Comparison of ENCODE assay signal across 22 cellular contexts in genomic region chr18:44914028-44914427, GRCh38.
DNase-seq lines count a peak whose midpoint lies in the region; ATAC-seq, FAIRE-seq and TF ChIP-seq lines count a peak whose summit lies in the region.
"Had no signal": no experiment of that assay in that cellular context is flagged by ENCODE, and none has a peak within 500 bp of the region (broad histone marks: within the 10 kb centered on the region; RNA-seq: fewer than 3 reads in every experiment).

No MANE protein-coding gene starts in this region.

- no peak overlapping the region for H3K4me2 ChIP-seq in mammary epithelial cell (ENCODE audit: insufficient read depth, low read depth, low read length)

- H3K9ac ChIP-seq in mammary epithelial cell (ENCODE audit: insufficient read depth, low read length), result no peak overlapping the region

- intact Hi-C loops in mammary epithelial cell (cut with micrococcal nuclease) (no loop called here), MCF 10A (cut with micrococcal nuclease) (no loop called here), A673 (cut with micrococcal nuclease; ENCODE audit: unreplicated experiment) (no loop called here), right cardiac atrium (cut with DNase I) (no loop called here)

- in situ Hi-C loops in mammary epithelial cell (cut with MboI; ENCODE audit: low sequenced_read_pairs in 2 of 2), result loop anchor here in 1 of 2 donors (25.0 kb wide), 1 partner anchor 298 kb away; no protein-coding TSS in a partner anchor

- no peak overlapping the region for H3K4me3 Mint-ChIP-seq in MCF 10A (ENCODE audit: unreplicated experiment)
- H3K4me3 Mint-ChIP-seq: B cell; CD4-positive, CD25-positive, alpha-beta regulatory T cell; CD8-positive, alpha-beta memory T cell; HFFc6 had no signal

- H3K27ac ChIP-seq in mammary epithelial cell (ENCODE audit: insufficient read depth, low read depth, low read length), result peak overlapping the region; percentile 54
- peak overlapping the region; percentile 78 for H3K27ac ChIP-seq in foreskin keratinocyte
- H3K27ac ChIP-seq in A673 (ENCODE audit: low read depth, low read length, poor library complexity, severe bottlenecking), result no peak overlapping the region
- H3K27ac ChIP-seq in right cardiac atrium (ENCODE audit: low read length), result no peak overlapping the region

- BruUV-seq in mammary epithelial cell (replicated peaks; lab: Mats Ljungman, UMichigan) (no TSS peak), MCF 10A (replicated peaks; lab: Mats Ljungman, UMichigan) (no TSS peak), A673 (replicated peaks; lab: Mats Ljungman, UMichigan) (no TSS peak)

- no peaks in the 10 kb centered on the region for H3K9me3 Mint-ChIP-seq in MCF 10A (ENCODE audit: unreplicated experiment)
- H3K9me3 Mint-ChIP-seq: CD4-positive, CD25-positive, alpha-beta regulatory T cell; CD8-positive, alpha-beta memory T cell; IgD-negative memory B cell had no signal

- H3K4me1 ChIP-seq in mammary epithelial cell (ENCODE audit: insufficient read depth, low read length), result peaks cover 28% of the 10 kb centered on the region
- H3K4me1 ChIP-seq in foreskin keratinocyte, result peaks cover 4% of the 10 kb centered on the region
- no peaks in the 10 kb centered on the region for H3K4me1 ChIP-seq in A673 (ENCODE audit: insufficient read depth, low read length, poor library complexity, severe bottlenecking)
- peaks cover 8% of the 10 kb centered on the region for H3K4me1 ChIP-seq in right cardiac atrium (ENCODE audit: control insufficient read depth, insufficient read depth, low read length)

- H3K36me3 Mint-ChIP-seq in MCF 10A (ENCODE audit: insufficient read depth, unreplicated experiment), result no peaks in the 10 kb centered on the region
- H3K36me3 Mint-ChIP-seq: CD4-positive, CD25-positive, alpha-beta regulatory T cell had no signal

- no peaks in the 10 kb centered on the region for H3K27me3 ChIP-seq in mammary epithelial cell (ENCODE audit: insufficient read depth, low read length)
- no peaks in the 10 kb centered on the region for H3K27me3 ChIP-seq in bronchial epithelial cell (ENCODE audit: control insufficient read depth, insufficient read depth, low read length)
- H3K27me3 ChIP-seq in foreskin keratinocyte, result no peaks in the 10 kb centered on the region
- H3K27me3 ChIP-seq in A673 (replicated peaks; ENCODE audit: insufficient read depth, low read depth, low read length, poor library complexity), result no peaks in the 10 kb centered on the region
- no peaks in the 10 kb centered on the region for H3K27me3 ChIP-seq in right cardiac atrium (ENCODE audit: control insufficient read depth, insufficient read depth)

- CTCF ChIA-PET in mammary epithelial cell (lab: Charles Lee; ENCODE audit: low non-redundant PET) (no interaction called here), MCF 10A (lab: Yijun Ruan, JAX) (interaction anchor here (1.5 kb wide), 1 partner anchor 299 kb away, joined by 3 read pairs; no protein-coding TSS in a partner anchor), A673 (lab: Charles Lee) (no interaction called here)

- FAIRE-seq in bronchial epithelial cell (lab: Jason Lieb, UNC), result peak; percentile 47
- FAIRE-seq: G401.6, HepG2 had no signal

- H3K27me3 Mint-ChIP-seq in MCF 10A (ENCODE audit: insufficient read depth, unreplicated experiment), result no peaks in the 10 kb centered on the region
- H3K27me3 Mint-ChIP-seq: B cell, IgD-negative memory B cell had no signal

- no peaks in the 10 kb centered on the region for H3K79me2 ChIP-seq in mammary epithelial cell (ENCODE audit: insufficient read depth, low read length)

- peaks cover 7% of the 10 kb centered on the region for H3K4me1 Mint-ChIP-seq in MCF 10A (ENCODE audit: insufficient read depth, unreplicated experiment)

- H3K27ac Mint-ChIP-seq in MCF 10A (ENCODE audit: low read depth, unreplicated experiment), result no peak overlapping the region
- H3K27ac Mint-ChIP-seq: B cell; CD4-positive, CD25-positive, alpha-beta regulatory T cell; CD8-positive, alpha-beta memory T cell; HFFc6 had no signal

- H3K4me3 ChIP-seq in mammary epithelial cell (replicated peaks in 1 of 3; ENCODE audit: insufficient read depth in 1 of 3, low read depth in 2 of 3, low read length in 3 of 3), result no peak overlapping the region
- no peak overlapping the region for H3K4me3 ChIP-seq in bronchial epithelial cell (ENCODE audit: low read depth, low read length)
- H3K4me3 ChIP-seq in A673 (ENCODE audit: low read depth, low read length, poor library complexity, severe bottlenecking), result no peak overlapping the region
- H3K4me3 ChIP-seq in right cardiac atrium (ENCODE audit: low read length), result no peak overlapping the region

- TF ChIP-seq CTCF in mammary epithelial cell (conservative IDR thresholded peaks at IDR 0.05 in 1 of 2, IDR thresholded peaks at IDR 0.05 in 1 of 2; ENCODE audit: extremely low read depth in 1 of 2, insufficient read depth in 1 of 2, low read depth in 1 of 2, low read length in 2 of 2) (no peak), MCF 10A (IDR thresholded peaks at IDR 0.05; ENCODE audit: unreplicated experiment) (no peak), bronchial epithelial cell (IDR thresholded peaks at IDR 0.05; ENCODE audit: insufficient read depth, low read length, severe bottlenecking) (no peak), foreskin keratinocyte (conservative IDR thresholded peaks at IDR 0.05) (no peak), A673 (conservative IDR thresholded peaks at IDR 0.05; ENCODE audit: low read depth, low read length) (no peak)

- H3K9me3 ChIP-seq in mammary epithelial cell (replicated peaks; ENCODE audit: insufficient read depth, low read length), result no peaks in the 10 kb centered on the region
- no peaks in the 10 kb centered on the region for H3K9me3 ChIP-seq in A673 (ENCODE audit: low read depth, low read length, poor library complexity, severe bottlenecking)
- H3K9me3 ChIP-seq in right cardiac atrium (ENCODE audit: control insufficient read depth, low read length), result no peaks in the 10 kb centered on the region

- H3K36me3 ChIP-seq in mammary epithelial cell (ENCODE audit: insufficient read depth, low read length) (no peaks in the 10 kb centered on the region), bronchial epithelial cell (ENCODE audit: control insufficient read depth, insufficient read depth, low read length) (no peaks in the 10 kb centered on the region), A673 (ENCODE audit: insufficient read depth, low read length, poor library complexity, severe bottlenecking) (no peaks in the 10 kb centered on the region)

- dilution Hi-C loops in mammary epithelial cell (cut with HindIII; ENCODE audit: low sequenced_read_pairs), result no loop called here

- DNase-seq in mammary epithelial cell (peak; percentile 81), MCF 10A (ENCODE audit: unreplicated experiment) (no peak), bronchial epithelial cell (ENCODE audit: low read depth) (peak; percentile 94), foreskin keratinocyte (peak; percentile 58 to 67), A673 (ENCODE audit: low spot score) (no peak), right cardiac atrium (no peak), DMS153 (lab: John Stamatoyannopoulos, UW) (no peak), iPS-NIHi7 (ENCODE audit: extremely low spot score) (no peak)
- DNase-seq: 8988T; C1 segment of cervical spinal cord; CD4-positive, CD25-positive, alpha-beta regulatory T cell; CD8-positive, alpha-beta memory T cell; COR-L47; DMS 273 treated with DMSO at 0.1 percent for 48 hours; GOT3; H7; HFFc6 had no signal

- ATAC-seq in foreskin keratinocyte, result peak; percentile 57
- ATAC-seq in right cardiac atrium, result no peak
- ATAC-seq: HCT116, HepG2 had no signal

- no peaks in the 10 kb centered on the region for H4K20me1 ChIP-seq in mammary epithelial cell (ENCODE audit: insufficient read depth, low read length)

- 52% methylated on average over 5 of the region's 5 CpGs for WGBS in mammary epithelial cell (ENCODE audit: low coverage, missing lambda C conversion rate)
- WGBS in right cardiac atrium, result 92% methylated on average over 5 of the region's 5 CpGs

- no peak overlapping the region for H2AFZ ChIP-seq in mammary epithelial cell (ENCODE audit: low read depth, low read length)

- POLR2A ChIA-PET in MCF 10A (lab: Yijun Ruan, JAX), result interaction anchor here (0.9 kb wide), 1 partner anchor 8 kb away, joined by 3 read pairs; no protein-coding TSS in a partner anchor
- POLR2A ChIA-PET in A673 (lab: Charles Lee; ENCODE audit: low non-redundant PET), result no interaction called here

Comparison
In these comparisons a context has a peak if more than half of its experiments do, and no peak if none do; other contexts are left out.
1. DNase-seq: peak in mammary epithelial cell (single experiment), bronchial epithelial cell (single experiment) and foreskin keratinocyte (2 of 2); none in MCF 10A (single experiment), A673 (single experiment), right cardiac atrium (0 of 3), DMS153 (single experiment) and iPS-NIHi7 (single experiment).
2. H3K27ac ChIP-seq: peak in mammary epithelial cell (single experiment) and foreskin keratinocyte (single experiment); none in A673 (single experiment) and right cardiac atrium (single experiment).